ENCODE assay signal across 7 cellular contexts in the genomic region with DNA sequence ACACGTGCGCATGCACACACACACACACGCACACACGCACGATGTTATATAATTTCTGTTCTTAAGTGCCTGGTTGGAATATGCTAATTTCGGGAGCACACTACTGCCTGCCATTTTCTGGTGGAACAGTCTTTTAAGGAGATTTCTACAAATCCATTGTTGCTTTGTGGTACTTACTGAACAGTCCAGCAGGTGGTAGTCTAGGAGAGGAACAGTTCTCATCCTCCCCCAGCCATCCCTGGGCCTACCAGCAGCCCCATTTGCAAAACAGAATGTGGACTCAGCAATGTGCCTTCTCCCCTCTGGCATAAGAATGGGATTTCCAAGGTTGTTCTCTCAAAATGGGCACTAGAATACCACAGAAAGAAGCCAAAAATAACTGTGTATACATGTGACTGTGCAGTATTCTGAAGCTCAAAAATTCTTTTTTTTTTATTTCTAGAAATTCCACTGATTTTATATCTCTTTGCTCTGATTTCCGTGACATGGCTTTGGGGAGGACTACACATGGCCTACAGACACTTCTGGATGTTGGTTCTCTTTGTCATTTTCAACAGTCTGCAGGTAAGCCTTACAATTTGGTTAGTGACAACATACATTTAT.
A peak's percentile ranks its signal among the peaks of the same experiment; 100 is the strongest.
DNase-seq lines count a peak whose midpoint lies in the region; ATAC-seq and TF ChIP-seq lines count a peak whose summit lies in the region.

No MANE protein-coding gene starts in this region.

- DNase-seq in HAP-1 (ENCODE audit: low spot score in 2 of 2) (peak; percentile 84 to 86), SIG-M5 (lab: John Stamatoyannopoulos, UW) (peak; percentile 4), adrenal gland (peak; percentile 73 to 86 (median 79)), heart right ventricle (peak; percentile 47 to 86), prostate gland (ENCODE audit: low spot score) (peak; percentile 76)

- intact Hi-C loops in adrenal gland (cut with DNase I) (loop anchor here in 1 of 2 donors (5.0 kb wide), 1 partner anchor 280 kb away; the partner anchor contains the start of gene ARRDC3), heart right ventricle (cut with DNase I) (loop anchor here (1.0 to 10.0 kb wide), 16 partner anchors 79 to 285 kb away; partner anchors contain the start of gene ARRDC3 (in 1 of the 10)), prostate gland (cut with DNase I) (loop anchor here (1.0 to 5.0 kb wide), 2 partner anchors 170 to 282 kb away; no protein-coding TSS in a partner anchor)

- no peak overlapping the region for H3K4me3 ChIP-seq in HAP-1
- no peak overlapping the region for H3K4me3 ChIP-seq in Loucy (ENCODE audit: low read length, poor library complexity, severe bottlenecking)
- H3K4me3 ChIP-seq in adrenal gland: no peak overlapping the region
- no peak overlapping the region for H3K4me3 ChIP-seq in heart right ventricle
- H3K4me3 ChIP-seq in prostate gland: no peak overlapping the region

- no peaks in the 10 kb centered on the region for H4K20me1 ChIP-seq in Loucy (ENCODE audit: insufficient read depth, low read length, poor library complexity, severe bottlenecking)

- WGBS in adrenal gland, 4 donors: 34 to 43% (median 36%) methylated on average over 7 of the region's 7 CpGs
- 49 to 59% methylated on average over 7 of the region's 7 CpGs for WGBS in heart right ventricle, 2 donors
- WGBS in prostate gland: 34% methylated on average over 7 of the region's 7 CpGs

- in situ Hi-C loops in HAP-1 (cut with MboI; ENCODE audit: low sequenced_read_pairs): loop anchor here (10.0 kb wide), 1 partner anchor 283 kb away; the partner anchor contains the start of gene ARRDC3

- H3K9me3 ChIP-seq in HAP-1 (no peaks in the 10 kb centered on the region), Loucy (ENCODE audit: insufficient read depth, low read depth, low read length) (no peaks in the 10 kb centered on the region), adrenal gland (replicated peaks in 1 of 3) (no peaks in the 10 kb centered on the region), heart right ventricle (peaks cover 0 to 8% (median 0%) of the 10 kb centered on the region in 11 donors), prostate gland (no peaks in the 10 kb centered on the region)

- no peaks in the 10 kb centered on the region for H3K9me2 ChIP-seq in Loucy (replicated peaks; ENCODE audit: low read depth, low read length)

- H2AFZ ChIP-seq in Loucy (ENCODE audit: low read length): peak overlapping the region; percentile 19; the same call in 1 of the 2 replicates

- H3K27ac ChIP-seq in adrenal gland (peak overlapping the region in 2 of 5 donors; percentile 24 to 26), heart right ventricle (peak overlapping the region in 3 of 10 donors; percentile 9 to 26 (median 11)), prostate gland (no peak overlapping the region)

- no peaks in the 10 kb centered on the region for H3K79me2 ChIP-seq in Loucy (ENCODE audit: insufficient read depth, low read length)

- H3K27me3 ChIP-seq in HAP-1 (ENCODE audit: low read depth) (no peaks in the 10 kb centered on the region), Loucy (ENCODE audit: insufficient read depth, low read length, poor library complexity, severe bottlenecking) (no peaks in the 10 kb centered on the region), adrenal gland (no peaks in the 10 kb centered on the region), heart right ventricle (no peaks in the 10 kb centered on the region), prostate gland (replicated peaks; ENCODE audit: insufficient read depth) (no peaks in the 10 kb centered on the region)

- TF ChIP-seq CTCF in GM12874 (IDR thresholded peaks at IDR 0.05; ENCODE audit: insufficient read depth, low read depth, low read length) (peak; percentile 69), Loucy (conservative IDR thresholded peaks at IDR 0.05; ENCODE audit: low read length) (peak; percentile 53), adrenal gland (IDR thresholded peaks at IDR 0.05) (peak; percentile 43 to 93 (median 87)), heart right ventricle (IDR thresholded peaks at IDR 0.05) (peak; percentile 71 to 87 (median 84)), prostate gland (IDR thresholded peaks at IDR 0.05) (peak; percentile 60 to 90 (median 86))

- no peaks in the 10 kb centered on the region for H3F3A ChIP-seq in Loucy (ENCODE audit: low read depth)

- ATAC-seq in heart right ventricle: peak; percentile 91 to 97 (median 96)

- H3K36me3 ChIP-seq in HAP-1 (replicated peaks) (peaks cover 11% of the 10 kb centered on the region), Loucy (ENCODE audit: insufficient read depth, low read length) (no peaks in the 10 kb centered on the region), adrenal gland (replicated peaks in 1 of 2) (no peaks in the 10 kb centered on the region), heart right ventricle (no peaks in the 10 kb centered on the region), prostate gland (no peaks in the 10 kb centered on the region)

- no peak overlapping the region for H3K4me2 ChIP-seq in Loucy (ENCODE audit: low read depth, low read length, poor library complexity, severe bottlenecking)

- no peak overlapping the region for H3K9ac ChIP-seq in Loucy (ENCODE audit: low read depth, low read length, poor library complexity, severe bottlenecking)

- H3K4me1 ChIP-seq in HAP-1 (peaks cover 33% of the 10 kb centered on the region), Loucy (ENCODE audit: insufficient read depth, low read length, poor library complexity, severe bottlenecking) (no peaks in the 10 kb centered on the region), adrenal gland (replicated peaks in 1 of 2) (peaks cover 1 to 44% of the 10 kb centered on the region in 2 donors), heart right ventricle (peaks cover 0 to 31% (median 4%) of the 10 kb centered on the region in 9 donors), prostate gland (replicated peaks) (no peaks in the 10 kb centered on the region)

- TF ChIP-seq POLR2A in adrenal gland (IDR thresholded peaks at IDR 0.05) (no peak), prostate gland (IDR thresholded peaks at IDR 0.05) (no peak)

Comparison
In these comparisons a context has a peak if more than half of its experiments do, and no peak if none do; other contexts are left out.
1. DNase-seq: peak in every context shown above with its lines; median percentile 85 in HAP-1; 79 in adrenal gland; 76 in prostate gland; 66 in heart right ventricle; 4 in SIG-M5.